ENCODE assay signal across 31 cellular contexts in genomic region chrY:19479141-19479540, GRCh38.
"Had no signal": no experiment of that assay in that cellular context is flagged by ENCODE, and none has a peak within 500 bp of the region (broad histone marks: within the 10 kb centered on the region; RNA-seq: fewer than 3 reads in every experiment).

No MANE protein-coding gene starts in this region.

- ATAC-seq: activated CD4-positive, alpha-beta T cell treated with anti-CD3 and anti-CD28 coated beads for 36 hours; activated CD8-positive, alpha-beta memory T cell treated with anti-CD3 and anti-CD28 coated beads, Interleukin-2, amount 10 ng/mL, durations not matched to agents 7 days and 5 days; activated CD8-positive, alpha-beta T cell treated with anti-CD3 and anti-CD28 coated beads, Interleukin-2, amount 10 ng/mL, durations not matched to agents 7 days and 5 days; esophagus mucosa; T-helper 17 cell had no signal

- H3K27ac Mint-ChIP-seq: activated CD4-positive, alpha-beta memory T cell treated with anti-CD3 and anti-CD28 coated beads for 36 hours; activated CD4-positive, alpha-beta T cell treated with anti-CD3 and anti-CD28 coated beads, Interleukin-2, amount 10 ng/mL, durations not matched to agents 24 days and 14 days; activated CD8-positive, alpha-beta memory T cell treated with anti-CD3 and anti-CD28 coated beads, Interleukin-2, amount 10 ng/mL, durations not matched to agents 7 days and 5 days; activated CD8-positive, alpha-beta T cell treated with anti-CD3 and anti-CD28 coated beads, Interleukin-2, amount 10 ng/mL, durations not matched to agents 7 days and 5 days; activated naive CD8-positive, alpha-beta T cell treated with anti-CD3 and anti-CD28 coated beads for 36 hours; activated T-helper 1 cell treated with anti-CD3 and anti-CD28 coated beads, Interleukin-12 subunit alpha, Interleukin-12 subunit beta, Interleukin-2, Interleukin-4 antibody, amounts not matched to agents 30 ng/mL and 10 ng/mL and 1 ng/mL, durations not matched to agents 14 hours and 24 hours and 36 hours; activated T-helper 2 cell treated with anti-CD3 and anti-CD28 coated beads, Interferon-gamma antibody, Interleukin-2, Interleukin-4, amounts not matched to agents 10 μg/mL and 5 μg/mL and 100 μg/mL, durations not matched to agents 14 hours and 24 hours and 36 hours; brain; T-helper 17 cell; T-helper 2 cell treated with Interferon-gamma antibody and Interleukin-4, amounts not matched to agents 5 μg/mL and 100 μg/mL, for 36 hours had no signal

- H3K4me3 ChIP-seq: ascending aorta, breast epithelium, cardiac muscle cell, colonic mucosa had no signal

- H3K4me3 Mint-ChIP-seq: activated CD4-positive, alpha-beta memory T cell treated with anti-CD3 and anti-CD28 coated beads for 36 hours; activated CD4-positive, alpha-beta T cell treated with anti-CD3 and anti-CD28 coated beads for 36 hours; activated CD4-positive, alpha-beta T cell treated with anti-CD3 and anti-CD28 coated beads, Interleukin-2, amount 10 ng/mL, durations not matched to agents 24 days and 14 days; activated CD8-positive, alpha-beta memory T cell treated with anti-CD3 and anti-CD28 coated beads, Interleukin-2, amount 10 ng/mL, durations not matched to agents 7 days and 5 days; activated CD8-positive, alpha-beta T cell treated with anti-CD3 and anti-CD28 coated beads, Interleukin-2, amount 10 ng/mL, durations not matched to agents 7 days and 5 days; activated naive CD8-positive, alpha-beta T cell treated with anti-CD3 and anti-CD28 coated beads for 36 hours; activated T-helper 1 cell treated with anti-CD3 and anti-CD28 coated beads, Interleukin-12 subunit alpha, Interleukin-12 subunit beta, Interleukin-2, Interleukin-4 antibody, amounts not matched to agents 30 ng/mL and 10 ng/mL and 1 ng/mL, durations not matched to agents 14 hours and 24 hours and 36 hours; brain; T-helper 17 cell; T-helper 2 cell treated with Interferon-gamma antibody and Interleukin-4, amounts not matched to agents 5 μg/mL and 100 μg/mL, for 36 hours had no signal

- H3K36me3 Mint-ChIP-seq: brain had no signal

- DNase-seq: activated CD4-positive, alpha-beta memory T cell treated with anti-CD3 and anti-CD28 coated beads for 36 hours; activated CD4-positive, alpha-beta T cell treated with anti-CD3 and anti-CD28 coated beads for 36 hours; activated CD4-positive, alpha-beta T cell treated with anti-CD3 and anti-CD28 coated beads, Interleukin-2, amount 10 ng/mL, durations not matched to agents 24 days and 14 days; activated CD4-positive, CD25-positive, alpha-beta regulatory T cell; activated CD4-positive, CD25-positive, alpha-beta regulatory T cell treated with anti-CD3 and anti-CD28 coated beads, Interleukin-2, amount 50 U/mL, for 72 hours; activated CD8-positive, alpha-beta memory T cell treated with anti-CD3 and anti-CD28 coated beads, Interleukin-2, amount 10 ng/mL, durations not matched to agents 7 days and 5 days; activated CD8-positive, alpha-beta memory T cell treated with anti-CD3 and anti-CD28 coated beads, Interleukin-2, amount 50 U/mL, for 4 hours; activated CD8-positive, alpha-beta T cell treated with anti-CD3 and anti-CD28 coated beads, Interleukin-2, amount 10 ng/mL, durations not matched to agents 7 days and 5 days; activated effector memory CD4-positive, alpha-beta T cell treated with anti-CD3 and anti-CD28 coated beads, Interleukin-2, amount 50 U/mL, for 16 hours; activated naive CD4-positive, alpha-beta T cell treated with anti-CD3 and anti-CD28 coated beads, Interleukin-2, amount 50 U/mL, for 16 hours; activated naive CD8-positive, alpha-beta T cell treated with anti-CD3 and anti-CD28 coated beads for 36 hours; activated T-cell treated with anti-CD3 and anti-CD28 coated beads, Interleukin-2, amount 50 U/mL, for 1 hour; activated T-cell treated with anti-CD3 and anti-CD28 coated beads, Interleukin-2, amount 50 U/mL, for 48 hours; central memory CD4-positive, alpha-beta T cell; cerebellar nuclear complex; colonic mucosa; effector CD8-positive, alpha-beta T cell; foreskin fibroblast; head of caudate nucleus; hypothalamus; T-helper 1 cell; T-helper 17 cell; T1000 had no signal

- H3K27me3 Mint-ChIP-seq: activated CD4-positive, alpha-beta memory T cell treated with anti-CD3 and anti-CD28 coated beads for 36 hours; activated CD4-positive, alpha-beta T cell treated with anti-CD3 and anti-CD28 coated beads for 36 hours; activated CD4-positive, alpha-beta T cell treated with anti-CD3 and anti-CD28 coated beads, Interleukin-2, amount 10 ng/mL, durations not matched to agents 24 days and 14 days; activated CD8-positive, alpha-beta memory T cell treated with anti-CD3 and anti-CD28 coated beads, Interleukin-2, amount 10 ng/mL, durations not matched to agents 7 days and 5 days; activated naive CD8-positive, alpha-beta T cell treated with anti-CD3 and anti-CD28 coated beads for 36 hours; brain; T-helper 17 cell had no signal

- H3K9me3 Mint-ChIP-seq: activated CD4-positive, alpha-beta memory T cell treated with anti-CD3 and anti-CD28 coated beads for 36 hours; activated naive CD8-positive, alpha-beta T cell treated with anti-CD3 and anti-CD28 coated beads for 36 hours; activated T-helper 1 cell treated with anti-CD3 and anti-CD28 coated beads, Interleukin-12 subunit alpha, Interleukin-12 subunit beta, Interleukin-2, Interleukin-4 antibody, amounts not matched to agents 30 ng/mL and 10 ng/mL and 1 ng/mL, durations not matched to agents 14 hours and 24 hours and 36 hours; brain; T-helper 2 cell treated with Interferon-gamma antibody and Interleukin-4, amounts not matched to agents 5 μg/mL and 100 μg/mL, for 36 hours had no signal

- H3K4me1 Mint-ChIP-seq: activated CD4-positive, alpha-beta T cell treated with anti-CD3 and anti-CD28 coated beads, Interleukin-2, amount 10 ng/mL, durations not matched to agents 24 days and 14 days; activated CD8-positive, alpha-beta memory T cell treated with anti-CD3 and anti-CD28 coated beads, Interleukin-2, amount 10 ng/mL, durations not matched to agents 7 days and 5 days; brain; T-helper 17 cell had no signal
